ENCODE assay signal across 1 cellular context in the genomic region with DNA sequence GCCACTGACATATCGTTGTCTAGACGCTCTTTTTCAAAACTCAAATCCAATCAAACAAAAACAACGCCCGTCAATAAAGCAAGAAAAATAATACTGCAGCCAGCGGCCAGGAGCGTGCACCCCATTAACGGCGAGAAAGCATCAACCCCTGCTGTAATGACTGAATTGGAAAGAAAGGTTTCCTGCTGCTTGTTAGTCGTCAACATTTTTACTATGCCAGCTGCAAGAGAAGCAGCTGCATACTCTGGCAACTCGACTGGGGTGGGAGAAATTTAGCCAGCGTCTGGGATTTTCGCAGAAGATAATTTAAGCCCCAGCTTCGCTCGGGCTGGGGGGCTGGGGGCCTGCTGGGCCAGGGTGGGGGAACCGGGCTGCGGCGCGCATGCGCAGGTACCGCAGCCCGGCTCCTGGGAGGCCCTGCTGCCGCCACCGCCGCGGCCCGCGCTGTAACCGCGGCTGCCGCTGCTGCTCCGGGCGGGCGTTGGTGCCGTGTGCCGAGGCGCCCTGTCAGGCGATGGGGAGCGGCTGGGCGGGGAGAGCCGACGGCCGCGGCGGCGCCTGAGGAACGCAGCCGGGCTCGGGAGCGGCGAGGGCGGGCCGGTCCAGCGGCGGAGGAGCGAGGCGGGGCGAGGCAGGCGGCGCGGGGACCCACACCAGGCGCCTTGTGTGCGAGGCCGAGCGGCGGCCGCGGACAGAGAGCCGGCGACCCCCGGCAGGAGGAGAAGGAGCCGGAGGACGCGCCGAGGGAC.
A peak's percentile ranks its signal among the peaks of the same experiment; 100 is the strongest.
TF ChIP-seq lines count a peak whose summit lies in the region.

No MANE protein-coding gene starts in this region.

TF ChIP-seq in K562, 482 proteins besides CTCF, POLR2A, EP300 and RAD21 (continued from another document):
- TF ChIP-seq ARID2 (IDR thresholded peaks at IDR 0.05): no peak
- TF ChIP-seq RB1 (IDR thresholded peaks at IDR 0.05; ENCODE audit: low read depth): peak; percentile 93
